Comparison of ENCODE assay signal across 1 cellular context in the genomic region with DNA sequence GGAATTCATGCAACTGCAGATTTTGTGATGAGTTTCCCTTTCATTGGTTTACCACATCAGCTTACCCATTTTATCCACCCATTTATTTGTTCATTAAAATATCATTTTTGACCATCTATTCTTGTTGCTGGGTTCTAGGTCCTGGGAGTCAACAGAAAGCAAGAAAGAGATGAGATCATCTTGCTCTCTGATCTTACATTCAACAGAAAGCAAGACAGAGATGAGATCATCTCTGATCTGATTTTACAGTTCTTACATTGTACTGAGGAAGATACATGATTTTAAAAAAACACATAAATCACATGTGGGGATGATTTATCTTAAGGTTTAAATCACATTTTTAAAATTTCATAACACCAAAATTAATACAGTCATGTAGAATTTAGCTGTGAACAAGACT.
TF ChIP-seq lines count a peak whose summit lies in the region.

No MANE protein-coding gene starts in this region.

TF ChIP-seq in GM12878, 131 proteins besides CTCF, POLR2A, EP300 and RAD21:
- no peak for TF ChIP-seq ZNF274 (IDR thresholded peaks at IDR 0.05; ENCODE audit: insufficient read depth, insufficient read length)
- no peak for TF ChIP-seq SMAD5 (IDR thresholded peaks at IDR 0.05; ENCODE audit: low read depth)
- no peak for TF ChIP-seq WRNIP1 (IDR thresholded peaks at IDR 0.05; ENCODE audit: borderline replicate concordance, low read depth, low read length)
- TF ChIP-seq ZNF217 (IDR thresholded peaks at IDR 0.05) = no peak
- TF ChIP-seq EGR1 (IDR thresholded peaks at IDR 0.05; ENCODE audit: borderline replicate concordance in 1 of 2, low read depth in 2 of 2, low read length in 2 of 2) = no peak
- no peak for TF ChIP-seq ZNF24 (IDR thresholded peaks at IDR 0.05)
- no peak for TF ChIP-seq FOXM1 (IDR thresholded peaks at IDR 0.05; ENCODE audit: low read depth, low read length)
- TF ChIP-seq NRF1 (conservative IDR thresholded peaks at IDR 0.05; ENCODE audit: low read depth, low read length) = no peak
- TF ChIP-seq TARDBP (IDR thresholded peaks at IDR 0.05; ENCODE audit: borderline replicate concordance) = no peak
- no peak for TF ChIP-seq KAT2A (conservative IDR thresholded peaks at IDR 0.05; ENCODE audit: control insufficient read depth, low read depth, low read length)
